9 cellular contexts compared by ENCODE assay signal in genomic region chr5:64166201-64166959, GRCh38. TPM values are rescaled to one million over a fixed set of nuclear protein-coding genes. Genes with fewer than 3 reads are reported as not detected.
DNase-seq lines count a peak whose midpoint lies in the region; ATAC-seq, FAIRE-seq and TF ChIP-seq lines count a peak whose summit lies in the region.
"Had no signal": no experiment of that assay in that cellular context is flagged by ENCODE, and none has a peak within 500 bp of the region (broad histone marks: within the 10 kb centered on the region; RNA-seq: fewer than 3 reads in every experiment).

No MANE protein-coding gene starts in this region.

- WGBS in liver = 15% methylated on average over 23 of the region's 23 CpGs

- TF ChIP-seq RAD21 in liver (IDR thresholded peaks at IDR 0.05) = no peak

- peaks cover 4% of the 10 kb centered on the region for H3K4me1 Mint-ChIP-seq in activated CD4-positive, alpha-beta T cell treated with anti-CD3 and anti-CD28 coated beads for 36 hours

- peak overlapping the region; percentile 51 to 82 for H3K9ac ChIP-seq in liver (ENCODE audit: low read depth in 1 of 2, low read length in 2 of 2)

- peak overlapping the region; percentile 33 for H3K4me3 Mint-ChIP-seq in activated CD4-positive, alpha-beta T cell treated with anti-CD3 and anti-CD28 coated beads for 36 hours

- in situ Hi-C loops in ACHN (cut with HindIII; ENCODE audit: low pct_ligation_motif_present, low pct_unique_long_range_greater_than_20kb, low sequenced_read_pairs) = no loop called here

- H3K4me1 ChIP-seq in liver (ENCODE audit: control insufficient read depth in 4 of 4, insufficient read depth in 4 of 4, low read length in 3 of 4) (peaks cover 0 to 33% (median 19%) of the 10 kb centered on the region in 4 donors), tibial artery (peaks cover 0 to 63% (median 18%) of the 10 kb centered on the region in 4 donors)

- no peaks in the 10 kb centered on the region for H3K36me3 Mint-ChIP-seq in activated CD4-positive, alpha-beta T cell treated with anti-CD3 and anti-CD28 coated beads for 36 hours (ENCODE audit: low read depth)

- H3K27ac Mint-ChIP-seq in activated CD4-positive, alpha-beta T cell treated with anti-CD3 and anti-CD28 coated beads for 36 hours = no peak overlapping the region

- intact Hi-C loops in activated CD4-positive, alpha-beta T cell treated with anti-CD3 and anti-CD28 coated beads for 36 hours (cut with DNase I, micrococcal nuclease) = no loop called here
- intact Hi-C loops in tibial artery (cut with DNase I; ENCODE audit: low total_unique reads) = no loop called here

- no peak for FAIRE-seq in bronchial epithelial cell (lab: Jason Lieb, UNC)
- no peak for FAIRE-seq in D721Med (lab: Jason Lieb, UNC)

- H3K9me3 Mint-ChIP-seq in activated CD4-positive, alpha-beta T cell treated with anti-CD3 and anti-CD28 coated beads for 36 hours (ENCODE audit: low read depth) = no peaks in the 10 kb centered on the region

- H3K27me3 ChIP-seq in bronchial epithelial cell (ENCODE audit: control insufficient read depth, insufficient read depth, low read length) (no peaks in the 10 kb centered on the region), liver (ENCODE audit: control insufficient read depth in 4 of 4, insufficient read depth in 4 of 4, low read length in 3 of 4) (no peaks in the 10 kb centered on the region), tibial artery (no peaks in the 10 kb centered on the region)

- no peak for ATAC-seq in activated CD4-positive, alpha-beta T cell treated with anti-CD3 and anti-CD28 coated beads for 36 hours

- no peak for DNase-seq in activated CD4-positive, alpha-beta T cell treated with anti-CD3 and anti-CD28 coated beads for 36 hours
- DNase-seq in activated CD4-positive, alpha-beta T cell treated with anti-CD3 and anti-CD28 coated beads for 48 hours = no peak
- DNase-seq in bronchial epithelial cell (ENCODE audit: low read depth) = no peak
- peak in 1 of 2 donors; percentile 28 for DNase-seq in tibial artery
- DNase-seq in KG1 (lab: John Stamatoyannopoulos, UW) = no peak
- DNase-seq in ACHN = no peak
- DNase-seq in D721Med (ENCODE audit: insufficient read length, low spot score) = no peak

- peak overlapping the region; percentile 62 for H3K4me3 ChIP-seq in bronchial epithelial cell (ENCODE audit: low read depth, low read length)
- peak overlapping the region; percentile 83 to 94 (median 88) for H3K4me3 ChIP-seq in liver (ENCODE audit: low read depth in 1 of 3, low read length in 3 of 3)
- H3K4me3 ChIP-seq in tibial artery = peak overlapping the region; percentile 67 to 82

- H3K27me3 Mint-ChIP-seq in activated CD4-positive, alpha-beta T cell treated with anti-CD3 and anti-CD28 coated beads for 36 hours = peaks cover 24% of the 10 kb centered on the region

- H3K9me3 ChIP-seq in liver (ENCODE audit: control insufficient read depth in 4 of 4, low read length in 3 of 4) (no peaks in the 10 kb centered on the region), tibial artery (no peaks in the 10 kb centered on the region)

- POLR2A ChIA-PET in activated CD4-positive, alpha-beta T cell treated with anti-CD3 and anti-CD28 coated beads for 36 hours (lab: Charles Lee) = no interaction called here

- H3K36me3 ChIP-seq in bronchial epithelial cell (ENCODE audit: control insufficient read depth, insufficient read depth, low read length) (no peaks in the 10 kb centered on the region), liver (ENCODE audit: control insufficient read depth in 4 of 4, insufficient read depth in 3 of 4, low read depth in 1 of 4, low read length in 3 of 4) (no peaks in the 10 kb centered on the region), tibial artery (no peaks in the 10 kb centered on the region)

- TF ChIP-seq CTCF in bronchial epithelial cell (IDR thresholded peaks at IDR 0.05; ENCODE audit: insufficient read depth, low read length, severe bottlenecking) (no peak), liver (IDR thresholded peaks at IDR 0.05; ENCODE audit: low read depth, low read length, missing input control) (no peak), tibial artery (IDR thresholded peaks at IDR 0.05) (no peak), D721Med (IDR thresholded peaks at IDR 0.05; ENCODE audit: insufficient read depth, missing control alignments) (no peak)

- H3K27ac ChIP-seq in liver (ENCODE audit: low read depth in 1 of 2, low read length in 2 of 2) = peak overlapping the region; percentile 61 to 82
- peak overlapping the region; percentile 95 to 98 for H3K27ac ChIP-seq in tibial artery

- CTCF ChIA-PET in activated CD4-positive, alpha-beta T cell treated with anti-CD3 and anti-CD28 coated beads for 36 hours (lab: Charles Lee) = no interaction called here

TF ChIP-seq in liver, 16 proteins besides CTCF, POLR2A, EP300 and RAD21:
- TF ChIP-seq FOXA2 (IDR thresholded peaks at IDR 0.05) (no peak), NR2F2 (IDR thresholded peaks at IDR 0.05) (no peak), SP1 (IDR thresholded peaks at IDR 0.05) (no peak), FOXA1 (IDR thresholded peaks at IDR 0.05) (no peak), JUND (IDR thresholded peaks at IDR 0.05) (no peak), ATF3 (IDR thresholded peaks at IDR 0.05) (no peak), TAF1 (conservative IDR thresholded peaks at IDR 0.05) (no peak), REST (IDR thresholded peaks at IDR 0.05) (no peak), HNF4A (conservative IDR thresholded peaks at IDR 0.05) (peak in 1 of 2 donors; percentile 38)

RNA-seq across cellular contexts. Expression of gene RNF180, which starts 0.7 kb away (rescaled TPM):
- under 1 TPM in 1 of 2 experiments, not detected in 1; 0.21 TPM for total RNA-seq in activated CD4-positive, alpha-beta T cell treated with anti-CD3 and anti-CD28 coated beads for 36 hours
- total RNA-seq in bronchial epithelial cell = 3.6 and 4.5 TPM in 2 replicates
- 10 to 100 TPM in 1 of 2 donors, 1 to 10 TPM in 1; 1.2 to 13.7 TPM for total RNA-seq in liver
- 1 to 10 TPM; 1.1 to 4.2 TPM for polyA plus RNA-seq in liver
- total RNA-seq: T-helper 2 cell treated with Interferon-gamma antibody and Interleukin-4, amounts not matched to agents 100 ng/mL and 5 ng/mL, for 36 hours had no signal
